ENCODE assay signal across 10 cellular contexts in genomic region chr15:90161946-90162345, GRCh38. TPM values are rescaled to one million over a fixed set of nuclear protein-coding genes. Genes with fewer than 3 reads are reported as not detected.
A peak's percentile ranks its signal among the peaks of the same experiment; 100 is the strongest.
DNase-seq lines count a peak whose midpoint lies in the region; ATAC-seq, FAIRE-seq and TF ChIP-seq lines count a peak whose summit lies in the region.
"Had no signal": no experiment of that assay in that cellular context is flagged by ENCODE, and none has a peak within 500 bp of the region (broad histone marks: within the 10 kb centered on the region; RNA-seq: fewer than 3 reads in every experiment).

No MANE protein-coding gene starts in this region.

- no peak for ATAC-seq in activated CD4-positive, alpha-beta T cell treated with anti-CD3 and anti-CD28 coated beads for 36 hours
- peak; percentile 70 for ATAC-seq in HG03108 (IDR thresholded peaks at IDR 0.05; ENCODE audit: unreplicated experiment)
- peak; percentile 13 for ATAC-seq in activated T-helper 17 cell treated with anti-CD3 and anti-CD28 coated beads, Interleukin-2, amount 50 U/mL, for 72 hours (replicated peaks)

- peak overlapping the region; percentile 82 to 89 (median 87) for H3K27ac ChIP-seq in transverse colon

- peaks cover 27% of the 10 kb centered on the region for H3K4me1 Mint-ChIP-seq in activated CD4-positive, alpha-beta T cell treated with anti-CD3 and anti-CD28 coated beads for 36 hours
- peaks cover 30% of the 10 kb centered on the region for H3K4me1 Mint-ChIP-seq in activated T-helper 17 cell treated with anti-CD3 and anti-CD28 coated beads, Interleukin-2, amount 50 U/mL, for 72 hours

- no peak overlapping the region for H3K4me3 Mint-ChIP-seq in activated CD4-positive, alpha-beta T cell treated with anti-CD3 and anti-CD28 coated beads for 36 hours
- peak overlapping the region; percentile 38 for H3K4me3 Mint-ChIP-seq in activated T-helper 17 cell treated with anti-CD3 and anti-CD28 coated beads, Interleukin-2, amount 50 U/mL, for 72 hours

- no peak for FAIRE-seq in D721Med (lab: Jason Lieb, UNC)

- in situ Hi-C loops in transverse colon (cut with MboI; ENCODE audit: low pct_ligation_motif_present in 1 of 4, low pct_unique_long_range_greater_than_20kb in 1 of 4, low sequenced_read_pairs in 3 of 4) = loop anchor here in 1 of 4 donors (10.0 kb wide), 1 partner anchor 53 kb away; no protein-coding TSS in a partner anchor

- no peak for DNase-seq in activated CD4-positive, alpha-beta T cell treated with anti-CD3 and anti-CD28 coated beads for 36 hours
- no peak for DNase-seq in activated CD4-positive, alpha-beta T cell treated with anti-CD3 and anti-CD28 coated beads for 4 hours
- peak; percentile 53 for DNase-seq in transverse colon
- no peak for DNase-seq in occipital lobe (lab: John Stamatoyannopoulos, UW)
- no peak for DNase-seq in DMS 273 (lab: John Stamatoyannopoulos, UW; ENCODE audit: unreplicated experiment)
- no peak for DNase-seq in D721Med (ENCODE audit: insufficient read length, low spot score)
- DNase-seq: activated CD4-positive, alpha-beta T cell treated with anti-CD3 and anti-CD28 coated beads, Interleukin-2, amount 50 U/mL, for 4 hours; NCI-H2171 had no signal

- WGBS in transverse colon (ENCODE audit: low coverage in 1 of 2), 2 donors = 33 to 50% methylated on average over 2 to 4 of the region's 4 CpGs

- H3K27ac Mint-ChIP-seq in activated CD4-positive, alpha-beta T cell treated with anti-CD3 and anti-CD28 coated beads for 36 hours = peak overlapping the region; percentile 5
- peak overlapping the region; percentile 61 for H3K27ac Mint-ChIP-seq in activated T-helper 17 cell treated with anti-CD3 and anti-CD28 coated beads, Interleukin-2, amount 50 U/mL, for 72 hours

- intact Hi-C loops in activated CD4-positive, alpha-beta T cell treated with anti-CD3 and anti-CD28 coated beads for 36 hours (cut with DNase I, micrococcal nuclease) = no loop called here
- intact Hi-C loops in transverse colon (cut with DNase I; ENCODE audit: low total_unique reads) = no loop called here

- TF ChIP-seq CTCF in transverse colon (IDR thresholded peaks at IDR 0.05) = no peak
- no peak for TF ChIP-seq CTCF in D721Med (IDR thresholded peaks at IDR 0.05; ENCODE audit: insufficient read depth, missing control alignments)

- peaks cover 38 to 91% (median 69%) of the 10 kb centered on the region in 4 donors for H3K4me1 ChIP-seq in transverse colon

- TF ChIP-seq POLR2A in transverse colon (IDR thresholded peaks at IDR 0.05) = peak; percentile 62

- H3K4me3 ChIP-seq in transverse colon = peak overlapping the region in 1 of 4 donors; percentile 4

- H3K9me3 ChIP-seq in transverse colon = no peaks in the 10 kb centered on the region

- POLR2A ChIA-PET in activated CD4-positive, alpha-beta T cell treated with anti-CD3 and anti-CD28 coated beads for 36 hours (lab: Charles Lee) = no interaction called here

- TF ChIP-seq EP300 in transverse colon (IDR thresholded peaks at IDR 0.05; ENCODE audit: low read depth) = no peak

- no peaks in the 10 kb centered on the region for H3K36me3 Mint-ChIP-seq in activated CD4-positive, alpha-beta T cell treated with anti-CD3 and anti-CD28 coated beads for 36 hours (ENCODE audit: low read depth)
- no peaks in the 10 kb centered on the region for H3K36me3 Mint-ChIP-seq in activated T-helper 17 cell treated with anti-CD3 and anti-CD28 coated beads, Interleukin-2, amount 50 U/mL, for 72 hours (ENCODE audit: low read depth)

- H3K9me3 Mint-ChIP-seq in activated CD4-positive, alpha-beta T cell treated with anti-CD3 and anti-CD28 coated beads for 36 hours (ENCODE audit: low read depth) = no peaks in the 10 kb centered on the region
- no peaks in the 10 kb centered on the region for H3K9me3 Mint-ChIP-seq in activated T-helper 17 cell treated with anti-CD3 and anti-CD28 coated beads, Interleukin-2, amount 50 U/mL, for 72 hours

- H3K36me3 ChIP-seq in transverse colon = no peaks in the 10 kb centered on the region

- H3K27me3 ChIP-seq in transverse colon = no peaks in the 10 kb centered on the region

- CTCF ChIA-PET in activated CD4-positive, alpha-beta T cell treated with anti-CD3 and anti-CD28 coated beads for 36 hours (lab: Charles Lee) = interaction anchor here (0.7 to 1.1 kb wide), 2 partner anchors 37 to 76 kb away, joined by 3 read pairs; no protein-coding TSS in a partner anchor

- peaks cover 6% of the 10 kb centered on the region for H3K27me3 Mint-ChIP-seq in activated CD4-positive, alpha-beta T cell treated with anti-CD3 and anti-CD28 coated beads for 36 hours
- H3K27me3 Mint-ChIP-seq in activated T-helper 17 cell treated with anti-CD3 and anti-CD28 coated beads, Interleukin-2, amount 50 U/mL, for 72 hours = no peaks in the 10 kb centered on the region

RNA-seq across cellular contexts. Expression of gene SEMA4B, which starts 39.2 kb away (rescaled TPM):
- total RNA-seq in activated CD4-positive, alpha-beta T cell treated with anti-CD3 and anti-CD28 coated beads for 36 hours = 10 to 100 TPM; 12.5 to 15.8 TPM
- 10 to 100 TPM; 17.3 to 49.1 TPM for total RNA-seq in activated T-helper 17 cell treated with anti-CD3 and anti-CD28 coated beads, Interleukin-2, amount 50 U/mL, for 72 hours
- total RNA-seq in transverse colon (100 to 1,000 TPM; 115 to 193 (median 134) TPM), occipital lobe (36.3 TPM)

RNA-seq across cellular contexts. Expression of gene IDH2, which starts 59.7 kb away (rescaled TPM):
- 100 to 1,000 TPM; 176 to 182 TPM for total RNA-seq in activated CD4-positive, alpha-beta T cell treated with anti-CD3 and anti-CD28 coated beads for 36 hours
- 10 to 100 TPM; 53.5 to 75.6 TPM for total RNA-seq in activated T-helper 17 cell treated with anti-CD3 and anti-CD28 coated beads, Interleukin-2, amount 50 U/mL, for 72 hours
- total RNA-seq in transverse colon (100 to 1,000 TPM in 1 of 4 donors, 10 to 100 TPM in 3; 19.1 to 101 (median 85.1) TPM), occipital lobe (65.7 TPM)
